ENCODE assay signal across 19 cellular contexts in the genomic region with DNA sequence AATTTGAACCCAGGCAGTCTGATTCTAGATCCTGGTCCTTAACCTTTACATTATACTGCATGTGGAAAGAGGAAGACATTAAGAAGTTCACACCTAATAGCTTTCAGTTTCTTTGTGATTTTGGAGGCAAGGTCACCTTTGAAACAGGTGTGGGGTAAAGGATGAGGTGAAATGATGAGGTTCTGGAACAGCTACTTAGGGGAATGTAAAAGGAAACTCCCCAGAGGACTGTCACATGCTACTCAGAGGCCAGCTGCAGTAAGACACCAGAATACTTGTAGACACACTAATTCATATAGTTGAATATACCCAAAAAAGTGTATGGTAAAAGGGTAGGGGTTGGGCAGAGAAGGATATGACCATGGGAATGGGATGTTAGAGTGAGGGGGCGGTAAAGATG. TPM values are rescaled to one million over a fixed set of nuclear protein-coding genes. Genes with fewer than 3 reads are reported as not detected.
A peak's percentile ranks its signal among the peaks of the same experiment; 100 is the strongest.
DNase-seq lines count a peak whose midpoint lies in the region; ATAC-seq and TF ChIP-seq lines count a peak whose summit lies in the region.
"Had no signal": no experiment of that assay in that cellular context is flagged by ENCODE, and none has a peak within 500 bp of the region (broad histone marks: within the 10 kb centered on the region; RNA-seq: fewer than 3 reads in every experiment).

No MANE protein-coding gene starts in this region.

- TF ChIP-seq POLR2A in gastroesophageal sphincter (IDR thresholded peaks at IDR 0.05) = no peak

- H3K4me3 Mint-ChIP-seq in activated CD4-positive, alpha-beta memory T cell treated with anti-CD3 and anti-CD28 coated beads, Interleukin-2, amount 10 ng/mL, durations not matched to agents 7 days and 5 days = no peak overlapping the region
- H3K4me3 Mint-ChIP-seq: activated CD4-positive, alpha-beta T cell treated with anti-CD3 and anti-CD28 coated beads, Interleukin-2, amount 10 ng/mL, durations not matched to agents 7 days and 5 days; activated naive CD4-positive, alpha-beta T cell treated with anti-CD3 and anti-CD28 coated beads for 36 hours; CD14-positive monocyte had no signal

- H3K27me3 ChIP-seq in MM.1S (replicated peaks; ENCODE audit: insufficient read depth, low read length) = no peaks in the 10 kb centered on the region
- no peaks in the 10 kb centered on the region for H3K27me3 ChIP-seq in gastroesophageal sphincter
- H3K27me3 ChIP-seq: Peyer's patch, tibial nerve had no signal

- 100% methylated on average over 1 of the region's 1 CpG for WGBS in gastroesophageal sphincter (ENCODE audit: low coverage in 1 of 2), 2 donors

- peak overlapping the region; percentile 44 for H3K4me2 ChIP-seq in MM.1S (ENCODE audit: low read depth, low read length)
- H3K4me2 ChIP-seq: SK-N-SH had no signal

- CTCF ChIA-PET in activated CD4-positive, alpha-beta memory T cell treated with anti-CD3 and anti-CD28 coated beads, Interleukin-2, amount 10 ng/mL, durations not matched to agents 7 days and 5 days (lab: Charles Lee) = interaction anchor here (1.0 kb wide), 2 partner anchors 12 to 18 kb away, joined by 3 read pairs; no protein-coding TSS in a partner anchor

- TF ChIP-seq EP300 in gastroesophageal sphincter (IDR thresholded peaks at IDR 0.05) = no peak

- no peaks in the 10 kb centered on the region for H3K27me3 Mint-ChIP-seq in activated CD4-positive, alpha-beta memory T cell treated with anti-CD3 and anti-CD28 coated beads, Interleukin-2, amount 10 ng/mL, durations not matched to agents 7 days and 5 days
- H3K27me3 Mint-ChIP-seq: activated CD4-positive, alpha-beta T cell treated with anti-CD3 and anti-CD28 coated beads, Interleukin-2, amount 10 ng/mL, durations not matched to agents 7 days and 5 days had no signal

- no peak overlapping the region for H3K9ac ChIP-seq in MM.1S (ENCODE audit: low read length)
- H3K9ac ChIP-seq: SK-N-SH had no signal

- H3K9me3 Mint-ChIP-seq in activated CD4-positive, alpha-beta memory T cell treated with anti-CD3 and anti-CD28 coated beads, Interleukin-2, amount 10 ng/mL, durations not matched to agents 7 days and 5 days = no peaks in the 10 kb centered on the region
- H3K9me3 Mint-ChIP-seq: activated CD4-positive, alpha-beta T cell treated with anti-CD3 and anti-CD28 coated beads, Interleukin-2, amount 10 ng/mL, durations not matched to agents 7 days and 5 days had no signal

- H3K27ac Mint-ChIP-seq in activated CD4-positive, alpha-beta memory T cell treated with anti-CD3 and anti-CD28 coated beads, Interleukin-2, amount 10 ng/mL, durations not matched to agents 7 days and 5 days = no peak overlapping the region
- H3K27ac Mint-ChIP-seq: activated CD4-positive, alpha-beta T cell treated with anti-CD3 and anti-CD28 coated beads, Interleukin-2, amount 10 ng/mL, durations not matched to agents 7 days and 5 days; activated naive CD4-positive, alpha-beta T cell treated with anti-CD3 and anti-CD28 coated beads for 36 hours; CD14-positive monocyte had no signal

- intact Hi-C loops in Right ventricle myocardium superior (cut with DNase I) = no loop called here

- H3K9me3 ChIP-seq in MM.1S (replicated peaks; ENCODE audit: insufficient read depth, low read length) = no peaks in the 10 kb centered on the region
- no peaks in the 10 kb centered on the region for H3K9me3 ChIP-seq in gastroesophageal sphincter
- H3K9me3 ChIP-seq: Peyer's patch, SK-N-SH, tibial nerve had no signal

- H3K36me3 ChIP-seq in MM.1S (replicated peaks; ENCODE audit: insufficient read depth, low read length) (no peaks in the 10 kb centered on the region), gastroesophageal sphincter (peaks cover 0 to 15% of the 10 kb centered on the region in 2 donors)
- H3K36me3 ChIP-seq: Peyer's patch had no signal

- no peaks in the 10 kb centered on the region for H3K9me2 ChIP-seq in MM.1S (replicated peaks; ENCODE audit: insufficient read depth, low read length)
- H3K9me2 ChIP-seq: SK-N-SH had no signal

- no peaks in the 10 kb centered on the region for H4K20me1 ChIP-seq in MM.1S (ENCODE audit: insufficient read depth, low read length)

- H3K4me3 ChIP-seq in MM.1S (ENCODE audit: low read length) = no peak overlapping the region
- H3K4me3 ChIP-seq in gastroesophageal sphincter = no peak overlapping the region
- H3K4me3 ChIP-seq: coronary artery, Peyer's patch, tibial nerve had no signal

- H3K36me3 Mint-ChIP-seq in activated CD4-positive, alpha-beta memory T cell treated with anti-CD3 and anti-CD28 coated beads, Interleukin-2, amount 10 ng/mL, durations not matched to agents 7 days and 5 days (ENCODE audit: low read depth) = peaks cover 15% of the 10 kb centered on the region

- peak; percentile 57 for ATAC-seq in GM18870 (IDR thresholded peaks at IDR 0.05; ENCODE audit: unreplicated experiment)
- peak; percentile 44 for ATAC-seq in HG02763 (IDR thresholded peaks at IDR 0.05; ENCODE audit: unreplicated experiment)
- no peak for ATAC-seq in gastroesophageal sphincter
- no peak for ATAC-seq in Right ventricle myocardium superior (ENCODE audit: poor library complexity)

- POLR2A ChIA-PET in activated CD4-positive, alpha-beta memory T cell treated with anti-CD3 and anti-CD28 coated beads, Interleukin-2, amount 10 ng/mL, durations not matched to agents 7 days and 5 days (lab: Charles Lee) = no interaction called here

- peaks cover 54% of the 10 kb centered on the region for H3K79me2 ChIP-seq in MM.1S (ENCODE audit: low read length)

- peaks cover 24% of the 10 kb centered on the region for H3F3A ChIP-seq in MM.1S (ENCODE audit: insufficient read depth, low read length)

- DNase-seq in MM.1S (peak; percentile 84), middle frontal gyrus (ENCODE audit: extremely low spot score, low spot score) (no peak), Right ventricle myocardium superior (no peak)
- no peak for DNase-seq in activated CD4-positive, alpha-beta memory T cell treated with anti-CD3 and anti-CD28 coated beads, Interleukin-2, amount 10 ng/mL, durations not matched to agents 7 days and 5 days
- DNase-seq: activated CD4-positive, alpha-beta T cell treated with anti-CD3 and anti-CD28 coated beads, Interleukin-2, amount 10 ng/mL, durations not matched to agents 7 days and 5 days; activated naive CD4-positive, alpha-beta T cell treated with anti-CD3 and anti-CD28 coated beads for 36 hours; activated T-cell treated with anti-CD3 and anti-CD28 coated beads for 4 hours; NCI-H774; Peyer's patch; SK-N-SH; stimulated activated CD4-positive, alpha-beta T cell treated with anti-CD3 and anti-CD28 coated beads, Interleukin-4, amount 100 ng/mL, for 4 hours had no signal

- peaks cover 11% of the 10 kb centered on the region for H3K4me1 Mint-ChIP-seq in activated CD4-positive, alpha-beta memory T cell treated with anti-CD3 and anti-CD28 coated beads, Interleukin-2, amount 10 ng/mL, durations not matched to agents 7 days and 5 days

- TF ChIP-seq CTCF in 22Rv1 (IDR thresholded peaks at IDR 0.05) = no peak
- no peak for TF ChIP-seq CTCF in MM.1S (IDR thresholded peaks at IDR 0.05; ENCODE audit: low read length)
- TF ChIP-seq CTCF in gastroesophageal sphincter (IDR thresholded peaks at IDR 0.05) = no peak

- H2AFZ ChIP-seq in MM.1S (ENCODE audit: low read length) = no peak overlapping the region

- H3K27ac ChIP-seq in 22Rv1 (peak overlapping the region; percentile 36), MM.1S (ENCODE audit: low read length) (peak overlapping the region; percentile 73), gastroesophageal sphincter (no peak overlapping the region)
- H3K27ac ChIP-seq: coronary artery, epithelial cell of prostate, Peyer's patch, tibial nerve had no signal

- H3K4me1 ChIP-seq in MM.1S (ENCODE audit: low read length) (peaks cover 48% of the 10 kb centered on the region), gastroesophageal sphincter (peaks cover 0 to 20% (median 3%) of the 10 kb centered on the region in 3 donors)

RNA-seq across cellular contexts. Expression of a gene that starts 5.4 kb away (rescaled TPM):
- total RNA-seq in activated CD4-positive, alpha-beta memory T cell treated with anti-CD3 and anti-CD28 coated beads, Interleukin-2, amount 10 ng/mL, durations not matched to agents 7 days and 5 days = 10 to 100 TPM; 21.9 to 25.5 TPM
- 10 to 100 TPM; 28.8 to 54.9 (median 33.6) TPM for total RNA-seq in gastroesophageal sphincter
- 22.7 TPM for total RNA-seq in Right ventricle myocardium superior

RNA-seq across cellular contexts. Expression of a gene that starts 5.6 kb away (rescaled TPM):
- total RNA-seq in activated CD4-positive, alpha-beta memory T cell treated with anti-CD3 and anti-CD28 coated beads, Interleukin-2, amount 10 ng/mL, durations not matched to agents 7 days and 5 days = 10 to 100 TPM; 28.0 to 29.7 TPM
- total RNA-seq in gastroesophageal sphincter (10 to 100 TPM; 28.7 to 50.1 (median 39.6) TPM), Right ventricle myocardium superior (140 TPM)

Comparison
In these comparisons a context has a peak if more than half of its experiments do, and no peak if none do; other contexts are left out.
1. H3K27ac ChIP-seq: peak in 22Rv1 (single experiment) and MM.1S (single experiment); none in gastroesophageal sphincter (0 of 4).
2. ATAC-seq: peak in GM18870 (single experiment) and HG02763 (single experiment); none in gastroesophageal sphincter (single experiment) and Right ventricle myocardium superior (single experiment).